Comparison of ENCODE assay signal across 8 cellular contexts in genomic region chrX:154804957-154805695, GRCh38. TPM values are rescaled to one million over a fixed set of nuclear protein-coding genes. Genes with fewer than 3 reads are reported as not detected.
DNase-seq lines count a peak whose midpoint lies in the region; ATAC-seq and TF ChIP-seq lines count a peak whose summit lies in the region.

Gene MPP1, minus strand, starts transcription at chrX:154805485. Its CDS starts 112 bp downstream, at chrX:154805373.

- BruUV-seq in MCF 10A (replicated peaks; lab: Mats Ljungman, UMichigan), result TSS peak; percentile 32

- intact Hi-C loops in MCF 10A (cut with micrococcal nuclease), result loop anchor here (2.0 kb wide), 1 partner anchor 42 kb away; the partner anchor contains the start of gene DKC1

- H3K4me1 Mint-ChIP-seq in MCF 10A (ENCODE audit: insufficient read depth, unreplicated experiment), result peaks cover 8% of the 10 kb centered on the region

- no peaks in the 10 kb centered on the region for H3K9me3 ChIP-seq in iPS-20b (ENCODE audit: insufficient read depth, low read depth, low read length)
- no peaks in the 10 kb centered on the region for H3K9me3 ChIP-seq in skeletal muscle tissue (ENCODE audit: control insufficient read depth in 3 of 3, low read length in 3 of 3)

- H3K27ac ChIP-seq in VCaP, result peak within 1 kb of the TSS; percentile 86
- no peak within 1 kb of the TSS for H3K27ac ChIP-seq in iPS-20b (ENCODE audit: low read length)
- peak within 1 kb of the TSS; percentile 52 for H3K27ac ChIP-seq in skeletal muscle tissue (ENCODE audit: low read depth, low read length)

- H3K9ac ChIP-seq in iPS-20b (ENCODE audit: low read depth, low read length) (no peak within 1 kb of the TSS; the same call in 1 of the 2 replicates), skeletal muscle tissue (ENCODE audit: low read depth in 1 of 3, low read length in 3 of 3) (peak within 1 kb of the TSS; percentile 40 to 82 (median 60))

- peak; percentile 90 for DNase-seq in GM13976 (ENCODE audit: low spot score)
- DNase-seq in NCI-H1105 (lab: John Stamatoyannopoulos, UW), result peak; percentile 65
- DNase-seq in MCF 10A (ENCODE audit: unreplicated experiment), result peak; percentile 71
- no peak for DNase-seq in cortex of kidney (lab: John Stamatoyannopoulos, UW)

- CTCF ChIA-PET in MCF 10A (lab: Yijun Ruan, JAX), result interaction anchor here (0.6 to 1.4 kb wide), 7 partner anchors 17 to 201 kb away, joined by 3 to 5 read pairs (median 3); no protein-coding TSS in a partner anchor

- no peaks in the 10 kb centered on the region for H3K27me3 Mint-ChIP-seq in MCF 10A (ENCODE audit: insufficient read depth, unreplicated experiment)

- in situ Hi-C loops in GM13976 (cut with MboI; ENCODE audit: low sequenced_read_pairs, unreplicated experiment), result loop anchor here (25.0 kb wide), 1 partner anchor 107 kb away; no protein-coding TSS in a partner anchor

- H3K4me3 ChIP-seq in iPS-20b (ENCODE audit: low read length) (peak within 1 kb of the TSS; percentile 55), skeletal muscle tissue (ENCODE audit: low read length in 3 of 3) (peak within 1 kb of the TSS; percentile 60 to 79 (median 68))

- ATAC-seq in HG02571 (IDR thresholded peaks at IDR 0.05; ENCODE audit: unreplicated experiment), result peak; percentile 95

- peak within 1 kb of the TSS; percentile 80 for H3K4me3 Mint-ChIP-seq in MCF 10A (ENCODE audit: unreplicated experiment)

- peak within 1 kb of the TSS; percentile 85 for H3K27ac Mint-ChIP-seq in MCF 10A (ENCODE audit: low read depth, unreplicated experiment)

- H3K36me3 ChIP-seq in iPS-20b (ENCODE audit: insufficient read depth, low read depth, low read length) (no peaks in the 10 kb centered on the region), skeletal muscle tissue (ENCODE audit: control insufficient read depth in 3 of 3, insufficient read depth in 3 of 3, low read length in 3 of 3) (no peaks in the 10 kb centered on the region)

- H3K9me3 Mint-ChIP-seq in MCF 10A (ENCODE audit: unreplicated experiment), result peaks cover 10% of the 10 kb centered on the region

- H3K4me1 ChIP-seq in iPS-20b (ENCODE audit: insufficient read depth, low read length), result peaks cover 3% of the 10 kb centered on the region; the same call in 1 of the 2 replicates
- H3K4me1 ChIP-seq in skeletal muscle tissue (ENCODE audit: control insufficient read depth in 3 of 3, insufficient read depth in 3 of 3, low read length in 3 of 3), result peaks cover 12 to 20% (median 17%) of the 10 kb centered on the region in 3 donors

- POLR2A ChIA-PET in MCF 10A (lab: Yijun Ruan, JAX), result interaction anchor here (0.6 to 3.7 kb wide), 14 partner anchors 8 to 264 kb away, joined by 3 to 45 read pairs (median 4); partner anchors contain the start of gene DKC1

- TF ChIP-seq CTCF in GM13976 (IDR thresholded peaks at IDR 0.05; ENCODE audit: borderline replicate concordance, control extremely low read depth, extremely low read depth, insufficient read depth, missing control alignments), result no peak
- no peak for TF ChIP-seq CTCF in VCaP (conservative IDR thresholded peaks at IDR 0.05)
- no peak for TF ChIP-seq CTCF in MCF 10A (IDR thresholded peaks at IDR 0.05; ENCODE audit: unreplicated experiment)

- H3K27me3 ChIP-seq in iPS-20b (ENCODE audit: insufficient read depth, low read length) (peaks cover 58% of the 10 kb centered on the region), skeletal muscle tissue (ENCODE audit: control insufficient read depth in 3 of 3, insufficient read depth in 3 of 3, low read length in 3 of 3) (no peaks in the 10 kb centered on the region)

- no peaks in the 10 kb centered on the region for H3K36me3 Mint-ChIP-seq in MCF 10A (ENCODE audit: insufficient read depth, unreplicated experiment)

RNA-seq across cellular contexts. Expression of gene MPP1, which starts in this region (rescaled TPM):
- total RNA-seq in MCF 10A (2022), result 11.8 and 12.7 TPM in 2 replicates
- 45.9 TPM for total RNA-seq in skeletal muscle tissue
